In the genomic region with DNA sequence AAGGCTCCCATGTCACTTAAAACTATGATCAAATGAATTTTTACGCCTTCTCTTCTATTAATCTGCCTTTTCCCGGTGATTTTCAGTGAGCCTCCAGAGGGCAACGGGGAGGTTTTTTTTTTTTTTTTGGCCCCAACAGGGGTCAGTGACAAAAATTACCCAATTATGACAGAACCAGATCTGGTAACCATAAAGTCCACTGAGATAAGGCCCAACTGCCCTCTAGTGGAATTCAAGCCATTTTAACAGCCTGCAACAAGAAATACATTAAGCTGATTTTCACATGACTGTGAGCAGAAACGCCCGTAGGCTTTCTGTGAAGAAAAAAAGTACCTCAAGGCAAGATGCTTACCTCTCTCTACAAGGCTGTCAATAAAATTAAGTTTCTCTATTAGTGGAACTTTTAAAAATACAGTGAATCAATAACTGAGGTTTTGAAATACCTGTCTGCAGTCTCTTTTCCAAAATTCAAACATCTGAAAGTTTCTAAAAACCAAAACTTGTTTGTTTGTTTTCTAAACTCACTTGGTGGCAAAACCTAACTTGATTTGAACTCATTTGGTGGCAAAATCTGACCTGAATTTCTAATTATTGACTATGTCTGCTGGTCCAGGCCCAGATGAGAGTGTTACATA, we compare ENCODE assay signal across 1 cellular context.
TF ChIP-seq lines count a peak whose summit lies in the region.

No MANE protein-coding gene starts in this region.

TF ChIP-seq in A549, 52 proteins besides CTCF, POLR2A, EP300 and RAD21:
- TF ChIP-seq, protein P1, sequence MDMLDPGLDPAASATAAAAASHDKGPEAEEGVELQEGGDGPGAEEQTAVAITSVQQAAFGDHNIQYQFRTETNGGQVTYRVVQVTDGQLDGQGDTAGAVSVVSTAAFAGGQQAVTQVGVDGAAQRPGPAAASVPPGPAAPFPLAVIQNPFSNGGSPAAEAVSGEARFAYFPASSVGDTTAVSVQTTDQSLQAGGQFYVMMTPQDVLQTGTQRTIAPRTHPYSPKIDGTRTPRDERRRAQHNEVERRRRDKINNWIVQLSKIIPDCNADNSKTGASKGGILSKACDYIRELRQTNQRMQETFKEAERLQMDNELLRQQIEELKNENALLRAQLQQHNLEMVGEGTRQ (IDR thresholded peaks at IDR 0.05), result no peak
- TF ChIP-seq SMC3 (IDR thresholded peaks at IDR 0.05), result peak; percentile 83
- TF ChIP-seq HOXB5 (CRISPR knock-in tag; IDR thresholded peaks at IDR 0.05), result no peak
- TF ChIP-seq HDAC2 (IDR thresholded peaks at IDR 0.05), result no peak
- TF ChIP-seq GATA3 (IDR thresholded peaks at IDR 0.05; ENCODE audit: borderline replicate concordance), result no peak
